ENCODE assay signal across 21 cellular contexts in genomic region chr20:3729378-3729777, GRCh38. TPM values are rescaled to one million over a fixed set of nuclear protein-coding genes. Genes with fewer than 3 reads are reported as not detected.
A peak's percentile ranks its signal among the peaks of the same experiment; 100 is the strongest.
DNase-seq lines count a peak whose midpoint lies in the region; ATAC-seq, FAIRE-seq and TF ChIP-seq lines count a peak whose summit lies in the region.
"Had no signal": no experiment of that assay in that cellular context is flagged by ENCODE, and none has a peak within 500 bp of the region (broad histone marks: within the 10 kb centered on the region; RNA-seq: fewer than 3 reads in every experiment).

No MANE protein-coding gene starts in this region.

- H3K27me3 Mint-ChIP-seq in endodermal cell (ENCODE audit: insufficient read depth), result peaks cover 66% of the 10 kb centered on the region

- 34% methylated on average over 4 of the region's 6 CpGs for WGBS in HepG2 (ENCODE audit: low lambda C conversion rate)
- 60% methylated on average over 1 of the region's 6 CpGs for WGBS in right lobe of liver (ENCODE audit: insufficient coverage, low coverage, low lambda C conversion rate, missing lambda C conversion rate)
- 94 to 95% methylated on average over 5 to 6 of the region's 6 CpGs for WGBS in endodermal cell (ENCODE audit: insufficient coverage in 1 of 2, insufficient read length in 1 of 2), 2 experiments

- H3K36me3 ChIP-seq in HepG2 (replicated peaks in 1 of 2; ENCODE audit: control insufficient read depth in 1 of 2, insufficient read depth in 2 of 2, low read length in 2 of 2) (no peaks in the 10 kb centered on the region), right lobe of liver (no peaks in the 10 kb centered on the region), endodermal cell (ENCODE audit: control insufficient read depth, insufficient read depth, low read length) (no peaks in the 10 kb centered on the region)

- H3K9ac ChIP-seq in HepG2 (ENCODE audit: insufficient read depth, low read depth, low read length) (no peak overlapping the region), endodermal cell (ENCODE audit: extremely low read depth, low read length, poor library complexity, severe bottlenecking) (no peak overlapping the region)
- H3K9ac ChIP-seq: SK-N-SH had no signal

- no peak for TF ChIP-seq POLR2A in HepG2 (IDR thresholded peaks at IDR 0.05; ENCODE audit: insufficient read depth in 1 of 2, low read depth in 2 of 2, low read length in 2 of 2)
- no peak for TF ChIP-seq POLR2A in right lobe of liver (IDR thresholded peaks at IDR 0.05)

- no peak for FAIRE-seq in HepG2 (lab: Jason Lieb, UNC)
- FAIRE-seq in urothelium cell line (lab: Jason Lieb, UNC), result peak; percentile 13

- DNase-seq in HepG2 (ENCODE audit: low spot score) (no peak), right lobe of liver (no peak), endodermal cell (peak; percentile 34), urothelium cell line (ENCODE audit: low spot score) (no peak), EL (no peak)
- DNase-seq: C1 segment of cervical spinal cord, HFFc6, KG1, MV-4-11, NCI-H1694 treated with DMSO at 0.1 percent for 48 hours, NCI-H2107, NCI-H226, NCI-H524, NCI-H82, SHP77 treated with DMSO at 0.1 percent for 48 hours had no signal

- TF ChIP-seq CTCF in HepG2 (CRISPR knock-in tag; IDR thresholded peaks at IDR 0.05), result no peak
- no peak for TF ChIP-seq CTCF in right lobe of liver (IDR thresholded peaks at IDR 0.05)
- no peak for TF ChIP-seq CTCF in endodermal cell (conservative IDR thresholded peaks at IDR 0.05)

- H3K27ac ChIP-seq in HepG2 (ENCODE audit: extremely low read length, insufficient read depth, low read length) (no peak overlapping the region), right lobe of liver (no peak overlapping the region), endodermal cell (ENCODE audit: low read depth, low read length) (no peak overlapping the region)

- H3K27ac Mint-ChIP-seq in endodermal cell, result no peak overlapping the region
- H3K27ac Mint-ChIP-seq: HFFc6 had no signal

- H3K9me3 ChIP-seq in HepG2 (ENCODE audit: low read length) (no peaks in the 10 kb centered on the region), right lobe of liver (no peaks in the 10 kb centered on the region), endodermal cell (ENCODE audit: control insufficient read depth, low read length) (no peaks in the 10 kb centered on the region)
- H3K9me3 ChIP-seq: SK-N-SH had no signal

- in situ Hi-C loops in HepG2 (cut with HindIII; ENCODE audit: extremely low pct_ligation_motif_present, low pct_unique_long_range_greater_than_20kb), result no loop called here

- H3K4me1 ChIP-seq in HepG2 (ENCODE audit: insufficient read depth, low read length) (0 out of 2 replicates have a peak, but pooled peaks cover 5% of the 10 kb centered on the region), right lobe of liver (no peaks in the 10 kb centered on the region), endodermal cell (ENCODE audit: control insufficient read depth, insufficient read depth, low read length) (no peaks in the 10 kb centered on the region)

- no peak overlapping the region for H2AFZ ChIP-seq in HepG2 (ENCODE audit: low read length)

- CTCF ChIA-PET in HepG2 (lab: Yijun Ruan, JAX; ENCODE audit: low intra/inter-chr PET ratio, low total read pairs), result no interaction called here

- no TSS peak for BruUV-seq in HepG2 (replicated peaks; lab: Mats Ljungman, UMichigan)

- H3K4me2 ChIP-seq in HepG2 (ENCODE audit: low read depth, low read length), result no peak overlapping the region
- H3K4me2 ChIP-seq: SK-N-SH had no signal

- no peak for TF ChIP-seq EP300 in HepG2 (IDR thresholded peaks at IDR 0.05; ENCODE audit: low read depth in 2 of 2, low read length in 2 of 2)
- TF ChIP-seq EP300 in HepG2 (CRISPR knock-in tag; IDR thresholded peaks at IDR 0.05; ENCODE audit: borderline replicate concordance), result no peak

- no peaks in the 10 kb centered on the region; the same call in 1 of the 2 replicates for H4K20me1 ChIP-seq in HepG2 (ENCODE audit: insufficient read depth, low read length)

- POLR2A ChIA-PET in HepG2 (lab: Yijun Ruan, JAX), result no interaction called here

- H3K27me3 ChIP-seq in HepG2 (ENCODE audit: control insufficient read depth in 1 of 2, insufficient read depth in 2 of 2, low read length in 2 of 2) (peaks cover 22 to 67% of the 10 kb centered on the region in 2 experiments; a peak in 4 of 5 replicates), right lobe of liver (no peaks in the 10 kb centered on the region), endodermal cell (ENCODE audit: control insufficient read depth, insufficient read depth, low read length, poor library complexity, severe bottlenecking) (peaks cover 69% of the 10 kb centered on the region)

- no peak for TF ChIP-seq RAD21 in HepG2 (CRISPR knock-in tag; IDR thresholded peaks at IDR 0.05)

- intact Hi-C loops in HepG2 (cut with micrococcal nuclease; ENCODE audit: unreplicated experiment) (no loop called here), right lobe of liver (cut with DNase I) (no loop called here)

- H3K4me3 ChIP-seq in HepG2 (replicated peaks in 1 of 3; ENCODE audit: insufficient read depth in 1 of 3, low read depth in 2 of 3, low read length in 3 of 3) (no peak overlapping the region), right lobe of liver (no peak overlapping the region), endodermal cell (ENCODE audit: low read length) (no peak overlapping the region)

- ATAC-seq in HepG2 (no peak), right lobe of liver (no peak), GM19023 (IDR thresholded peaks at IDR 0.05; ENCODE audit: unreplicated experiment) (no peak)

- H3K4me3 Mint-ChIP-seq in endodermal cell, result no peak overlapping the region
- H3K4me3 Mint-ChIP-seq: CD8-positive, alpha-beta memory T cell; HFFc6 had no signal

- H3K9me3 Mint-ChIP-seq in endodermal cell, result no peaks in the 10 kb centered on the region
- H3K9me3 Mint-ChIP-seq: HFFc6 had no signal

- H3K36me3 Mint-ChIP-seq in endodermal cell (ENCODE audit: low read depth), result no peaks in the 10 kb centered on the region
- H3K36me3 Mint-ChIP-seq: CD8-positive, alpha-beta memory T cell had no signal

- no peaks in the 10 kb centered on the region for H3K79me2 ChIP-seq in HepG2 (ENCODE audit: insufficient read depth, low read length)

- no peaks in the 10 kb centered on the region for H3K4me1 Mint-ChIP-seq in endodermal cell

RNA-seq across cellular contexts. Expression of gene HSPA12B, which starts 3.1 kb away (rescaled TPM):
- total RNA-seq in HepG2 (2016; rRNA removed; fragmentation: Illumina TruSeq; extraction: Trizol) (not detected in 2 replicates), right lobe of liver (1 to 10 TPM in 3 of 6 experiments, under 1 TPM in 3; 0.46 to 2.2 (median 0.97) TPM), endodermal cell (1 to 10 TPM; 1.1 to 1.4 TPM)
- total RNA-seq in HepG2 (2016; cell fraction: cytosol; rRNA removed; fragmentation: Illumina TruSeq; extraction: Trizol; ENCODE audit: low read depth), result not detected in 2 replicates
- total RNA-seq in HepG2 (2016; cell fraction: insoluble cytoplasmic fraction; rRNA removed; fragmentation: Illumina TruSeq; extraction: Trizol), result not detected in 2 replicates
- not detected in 2 replicates for total RNA-seq in HepG2 (2016; cell fraction: membrane; rRNA removed; fragmentation: Illumina TruSeq; extraction: Trizol)
- not detected in 2 replicates for total RNA-seq in HepG2 (2016; cell fraction: nucleus; rRNA removed; fragmentation: Illumina TruSeq; extraction: Trizol)
- polyA plus RNA-seq in HepG2 (2011; rRNA removed), result 0.01 TPM in 2 replicates
- 0.03 and 0.04 TPM in 2 replicates for polyA plus RNA-seq in HepG2 (2011; cell fraction: cytosol; rRNA removed)
- 0.14 and 0.17 TPM in 2 replicates for polyA plus RNA-seq in HepG2 (2011; cell fraction: nucleus; rRNA removed)
- 0.90 and 1.9 TPM in 2 replicates for polyA plus RNA-seq in HepG2 (2012)
- not detected in 2 replicates for polyA plus RNA-seq in HepG2 (2016; cell fraction: cytosol; fragmentation: Illumina TruSeq; extraction: Trizol; ENCODE audit: low read depth)
- polyA plus RNA-seq in HepG2 (2016; cell fraction: insoluble cytoplasmic fraction; fragmentation: Illumina TruSeq; extraction: Trizol; ENCODE audit: low read depth), result not detected in 2 replicates
- not detected in 2 replicates for polyA plus RNA-seq in HepG2 (2016; cell fraction: membrane; fragmentation: Illumina TruSeq; extraction: Trizol; ENCODE audit: low read depth)
- not detected in 2 replicates for polyA plus RNA-seq in HepG2 (2016; cell fraction: nucleus; fragmentation: Illumina TruSeq; extraction: Trizol; ENCODE audit: insufficient read depth, low read depth)
- 0.10 TPM in 1 of 2 replicates, not detected in the other for polyA minus RNA-seq in HepG2 (2011; rRNA and poly(A)+ RNA removed; ENCODE audit: low replicate concordance)
- not detected in 2 replicates for polyA minus RNA-seq in HepG2 (2011; cell fraction: cytosol; rRNA and poly(A)+ RNA removed)
- polyA minus RNA-seq in HepG2 (2011; cell fraction: nucleus; rRNA and poly(A)+ RNA removed), result 0.13 TPM in 1 of 2 replicates, not detected in the other
- polyA plus RNA-seq in endodermal cell (2013, experiment 1 of 2), result 1.5 TPM
- 1.1 TPM for polyA plus RNA-seq in endodermal cell (2013, experiment 2 of 2)
- total RNA-seq: A673; CD8-positive, alpha-beta memory T cell; HFFc6; RPMI7951 had no signal
- polyA plus RNA-seq: CD8-positive, alpha-beta memory T cell had no signal

RNA-seq across cellular contexts. Expression of gene SIGLEC1, which starts 17.0 kb away (rescaled TPM):
- total RNA-seq in HepG2 (2016; rRNA removed; fragmentation: Illumina TruSeq; extraction: Trizol), result not detected in 2 replicates
- total RNA-seq in HepG2 (2016; cell fraction: cytosol; rRNA removed; fragmentation: Illumina TruSeq; extraction: Trizol; ENCODE audit: low read depth), result not detected in 2 replicates
- total RNA-seq in HepG2 (2016; cell fraction: insoluble cytoplasmic fraction; rRNA removed; fragmentation: Illumina TruSeq; extraction: Trizol), result not detected in 2 replicates
- total RNA-seq in HepG2 (2016; cell fraction: membrane; rRNA removed; fragmentation: Illumina TruSeq; extraction: Trizol), result not detected in 2 replicates
- total RNA-seq in HepG2 (2016; cell fraction: nucleus; rRNA removed; fragmentation: Illumina TruSeq; extraction: Trizol), result not detected in 2 replicates
- polyA plus RNA-seq in HepG2 (2011; rRNA removed), result 0.01 TPM in 1 of 2 replicates, not detected in the other
- polyA plus RNA-seq in HepG2 (2011; cell fraction: cytosol; rRNA removed), result not detected in 2 replicates
- polyA plus RNA-seq in HepG2 (2011; cell fraction: nucleus; rRNA removed), result 0.03 and 0.10 TPM in 2 replicates
- 0.01 TPM in 1 of 2 replicates, not detected in the other for polyA plus RNA-seq in HepG2 (2012)
- not detected in 2 replicates for polyA plus RNA-seq in HepG2 (2016; cell fraction: cytosol; fragmentation: Illumina TruSeq; extraction: Trizol; ENCODE audit: low read depth)
- not detected in 2 replicates for polyA plus RNA-seq in HepG2 (2016; cell fraction: insoluble cytoplasmic fraction; fragmentation: Illumina TruSeq; extraction: Trizol; ENCODE audit: low read depth)
- polyA plus RNA-seq in HepG2 (2016; cell fraction: membrane; fragmentation: Illumina TruSeq; extraction: Trizol; ENCODE audit: low read depth), result not detected in 2 replicates
- not detected in 2 replicates for polyA plus RNA-seq in HepG2 (2016; cell fraction: nucleus; fragmentation: Illumina TruSeq; extraction: Trizol; ENCODE audit: insufficient read depth, low read depth)
- 0.05 TPM in 1 of 2 replicates, not detected in the other for polyA minus RNA-seq in HepG2 (2011; rRNA and poly(A)+ RNA removed; ENCODE audit: low replicate concordance)
- not detected in 2 replicates for polyA minus RNA-seq in HepG2 (2011; cell fraction: cytosol; rRNA and poly(A)+ RNA removed)
- polyA minus RNA-seq in HepG2 (2011; cell fraction: nucleus; rRNA and poly(A)+ RNA removed), result under 0.01 TPM in 1 of 2 replicates, not detected in the other
- 10 to 100 TPM in 2 of 6 experiments, 1 to 10 TPM in 4; 2.6 to 13.9 (median 5.7) TPM for total RNA-seq in right lobe of liver
- not detected for total RNA-seq in endodermal cell
- polyA plus RNA-seq in endodermal cell (2013, experiment 1 of 2), result not detected
- polyA plus RNA-seq in endodermal cell (2013, experiment 2 of 2), result not detected
- total RNA-seq: A673, H4, HFFc6, RPMI7951 had no signal
- polyA plus RNA-seq: CD8-positive, alpha-beta memory T cell; SK-N-SH had no signal

RNA-seq across cellular contexts. Expression of gene ADISSP, which starts 38.2 kb away (rescaled TPM):
- total RNA-seq in HepG2 (2016; rRNA removed; fragmentation: Illumina TruSeq; extraction: Trizol) (70.0 and 90.6 TPM in 2 replicates), right lobe of liver (10 to 100 TPM in 3 of 6 experiments, 1 to 10 TPM in 3; 9.6 to 11.7 (median 9.9) TPM), endodermal cell (10 to 100 TPM; 38.8 to 43.3 TPM)
- 120 and 149 TPM in 2 replicates for total RNA-seq in HepG2 (2016; cell fraction: cytosol; rRNA removed; fragmentation: Illumina TruSeq; extraction: Trizol; ENCODE audit: low read depth)
- total RNA-seq in HepG2 (2016; cell fraction: insoluble cytoplasmic fraction; rRNA removed; fragmentation: Illumina TruSeq; extraction: Trizol), result 67.4 and 89.2 TPM in 2 replicates
- total RNA-seq in HepG2 (2016; cell fraction: membrane; rRNA removed; fragmentation: Illumina TruSeq; extraction: Trizol), result 165 and 207 TPM in 2 replicates
- total RNA-seq in HepG2 (2016; cell fraction: nucleus; rRNA removed; fragmentation: Illumina TruSeq; extraction: Trizol), result 43.5 and 46.5 TPM in 2 replicates
- 38.3 and 51.7 TPM in 2 replicates for polyA plus RNA-seq in HepG2 (2011; rRNA removed)
- 41.7 and 67.3 TPM in 2 replicates for polyA plus RNA-seq in HepG2 (2011; cell fraction: cytosol; rRNA removed)
- 36.2 and 38.2 TPM in 2 replicates for polyA plus RNA-seq in HepG2 (2011; cell fraction: nucleus; rRNA removed)
- 37.4 and 38.4 TPM in 2 replicates for polyA plus RNA-seq in HepG2 (2012)
- 210 and 248 TPM in 2 replicates for polyA plus RNA-seq in HepG2 (2016; cell fraction: cytosol; fragmentation: Illumina TruSeq; extraction: Trizol; ENCODE audit: low read depth)
- polyA plus RNA-seq in HepG2 (2016; cell fraction: insoluble cytoplasmic fraction; fragmentation: Illumina TruSeq; extraction: Trizol; ENCODE audit: low read depth), result 96.6 and 129 TPM in 2 replicates
- 249 and 277 TPM in 2 replicates for polyA plus RNA-seq in HepG2 (2016; cell fraction: membrane; fragmentation: Illumina TruSeq; extraction: Trizol; ENCODE audit: low read depth)
- polyA plus RNA-seq in HepG2 (2016; cell fraction: nucleus; fragmentation: Illumina TruSeq; extraction: Trizol; ENCODE audit: insufficient read depth, low read depth), result 90.0 and 101 TPM in 2 replicates
- 32.0 and 63.5 TPM in 2 replicates for polyA minus RNA-seq in HepG2 (2011; rRNA and poly(A)+ RNA removed; ENCODE audit: low replicate concordance)
- 30.2 and 38.4 TPM in 2 replicates for polyA minus RNA-seq in HepG2 (2011; cell fraction: cytosol; rRNA and poly(A)+ RNA removed)
- 15.2 and 15.3 TPM in 2 replicates for polyA minus RNA-seq in HepG2 (2011; cell fraction: nucleus; rRNA and poly(A)+ RNA removed)
- 55.3 TPM for polyA plus RNA-seq in endodermal cell (2013, experiment 1 of 2)
- polyA plus RNA-seq in endodermal cell (2013, experiment 2 of 2), result 45.3 TPM

RNA-seq across cellular contexts. Expression of gene ADAM33, which starts 47.6 kb away (rescaled TPM):
- total RNA-seq in HepG2 (2016; rRNA removed; fragmentation: Illumina TruSeq; extraction: Trizol) (not detected in 2 replicates), right lobe of liver (under 1 TPM; 0.24 to 0.51 (median 0.45) TPM), endodermal cell (1 to 10 TPM; 3.0 to 3.3 TPM)
- total RNA-seq in HepG2 (2016; cell fraction: cytosol; rRNA removed; fragmentation: Illumina TruSeq; extraction: Trizol; ENCODE audit: low read depth), result not detected in 2 replicates
- total RNA-seq in HepG2 (2016; cell fraction: insoluble cytoplasmic fraction; rRNA removed; fragmentation: Illumina TruSeq; extraction: Trizol), result not detected in 2 replicates
- not detected in 2 replicates for total RNA-seq in HepG2 (2016; cell fraction: membrane; rRNA removed; fragmentation: Illumina TruSeq; extraction: Trizol)
- total RNA-seq in HepG2 (2016; cell fraction: nucleus; rRNA removed; fragmentation: Illumina TruSeq; extraction: Trizol), result not detected in 2 replicates
- polyA plus RNA-seq in HepG2 (2011; rRNA removed), result not detected in 2 replicates
- not detected in 2 replicates for polyA plus RNA-seq in HepG2 (2011; cell fraction: cytosol; rRNA removed)
- 0.03 TPM in 1 of 2 replicates, not detected in the other for polyA plus RNA-seq in HepG2 (2011; cell fraction: nucleus; rRNA removed)
- not detected in 2 replicates for polyA plus RNA-seq in HepG2 (2012)
- not detected in 2 replicates for polyA plus RNA-seq in HepG2 (2016; cell fraction: cytosol; fragmentation: Illumina TruSeq; extraction: Trizol; ENCODE audit: low read depth)
- not detected in 2 replicates for polyA plus RNA-seq in HepG2 (2016; cell fraction: insoluble cytoplasmic fraction; fragmentation: Illumina TruSeq; extraction: Trizol; ENCODE audit: low read depth)
- polyA plus RNA-seq in HepG2 (2016; cell fraction: membrane; fragmentation: Illumina TruSeq; extraction: Trizol; ENCODE audit: low read depth), result not detected in 2 replicates
- not detected in 2 replicates for polyA plus RNA-seq in HepG2 (2016; cell fraction: nucleus; fragmentation: Illumina TruSeq; extraction: Trizol; ENCODE audit: insufficient read depth, low read depth)
- not detected in 2 replicates for polyA minus RNA-seq in HepG2 (2011; rRNA and poly(A)+ RNA removed; ENCODE audit: low replicate concordance)
- not detected in 2 replicates for polyA minus RNA-seq in HepG2 (2011; cell fraction: cytosol; rRNA and poly(A)+ RNA removed)
- polyA minus RNA-seq in HepG2 (2011; cell fraction: nucleus; rRNA and poly(A)+ RNA removed), result not detected in 2 replicates
- 7.7 TPM for polyA plus RNA-seq in endodermal cell (2013, experiment 1 of 2)
- 6.9 TPM for polyA plus RNA-seq in endodermal cell (2013, experiment 2 of 2)
- total RNA-seq: A673; CD8-positive, alpha-beta memory T cell; H4 had no signal
- polyA plus RNA-seq: CD8-positive, alpha-beta memory T cell had no signal

RNA-seq across cellular contexts. Expression of gene SPEF1, which starts 51.9 kb away (rescaled TPM):
- total RNA-seq in HepG2 (2016; rRNA removed; fragmentation: Illumina TruSeq; extraction: Trizol) (0.27 and 0.32 TPM in 2 replicates), right lobe of liver (not detected), endodermal cell (under 1 TPM; 0.35 to 0.44 TPM)
- total RNA-seq in HepG2 (2016; cell fraction: cytosol; rRNA removed; fragmentation: Illumina TruSeq; extraction: Trizol; ENCODE audit: low read depth), result not detected in 2 replicates
- 0.15 and 0.22 TPM in 2 replicates for total RNA-seq in HepG2 (2016; cell fraction: insoluble cytoplasmic fraction; rRNA removed; fragmentation: Illumina TruSeq; extraction: Trizol)
- 0.17 and 0.22 TPM in 2 replicates for total RNA-seq in HepG2 (2016; cell fraction: membrane; rRNA removed; fragmentation: Illumina TruSeq; extraction: Trizol)
- 0.40 TPM in 1 of 2 replicates, not detected in the other for total RNA-seq in HepG2 (2016; cell fraction: nucleus; rRNA removed; fragmentation: Illumina TruSeq; extraction: Trizol)
- polyA plus RNA-seq in HepG2 (2011; rRNA removed), result 0.05 and 0.11 TPM in 2 replicates
- polyA plus RNA-seq in HepG2 (2011; cell fraction: cytosol; rRNA removed), result 0.08 TPM in 1 of 2 replicates, not detected in the other
- 0.45 and 0.84 TPM in 2 replicates for polyA plus RNA-seq in HepG2 (2011; cell fraction: nucleus; rRNA removed)
- polyA plus RNA-seq in HepG2 (2012), result 0.11 TPM in 1 of 2 replicates, not detected in the other
- 0.17 and 0.22 TPM in 2 replicates for polyA plus RNA-seq in HepG2 (2016; cell fraction: cytosol; fragmentation: Illumina TruSeq; extraction: Trizol; ENCODE audit: low read depth)
- 0.24 and 0.25 TPM in 2 replicates for polyA plus RNA-seq in HepG2 (2016; cell fraction: insoluble cytoplasmic fraction; fragmentation: Illumina TruSeq; extraction: Trizol; ENCODE audit: low read depth)
- 0.20 and 0.42 TPM in 2 replicates for polyA plus RNA-seq in HepG2 (2016; cell fraction: membrane; fragmentation: Illumina TruSeq; extraction: Trizol; ENCODE audit: low read depth)
- polyA plus RNA-seq in HepG2 (2016; cell fraction: nucleus; fragmentation: Illumina TruSeq; extraction: Trizol; ENCODE audit: insufficient read depth, low read depth), result 0.29 TPM in 1 of 2 replicates, not detected in the other
- polyA minus RNA-seq in HepG2 (2011; rRNA and poly(A)+ RNA removed; ENCODE audit: low replicate concordance), result 0.08 and 0.14 TPM in 2 replicates
- not detected in 2 replicates for polyA minus RNA-seq in HepG2 (2011; cell fraction: cytosol; rRNA and poly(A)+ RNA removed)
- polyA minus RNA-seq in HepG2 (2011; cell fraction: nucleus; rRNA and poly(A)+ RNA removed), result 0.64 TPM in 1 of 2 replicates, not detected in the other
- polyA plus RNA-seq in endodermal cell (2013, experiment 1 of 2), result 0.57 TPM
- 0.66 TPM for polyA plus RNA-seq in endodermal cell (2013, experiment 2 of 2)
- total RNA-seq: H4, RPMI7951 had no signal
- polyA plus RNA-seq: CD8-positive, alpha-beta memory T cell had no signal
